Comparison of ENCODE assay signal across 27 cellular contexts in the genomic region with DNA sequence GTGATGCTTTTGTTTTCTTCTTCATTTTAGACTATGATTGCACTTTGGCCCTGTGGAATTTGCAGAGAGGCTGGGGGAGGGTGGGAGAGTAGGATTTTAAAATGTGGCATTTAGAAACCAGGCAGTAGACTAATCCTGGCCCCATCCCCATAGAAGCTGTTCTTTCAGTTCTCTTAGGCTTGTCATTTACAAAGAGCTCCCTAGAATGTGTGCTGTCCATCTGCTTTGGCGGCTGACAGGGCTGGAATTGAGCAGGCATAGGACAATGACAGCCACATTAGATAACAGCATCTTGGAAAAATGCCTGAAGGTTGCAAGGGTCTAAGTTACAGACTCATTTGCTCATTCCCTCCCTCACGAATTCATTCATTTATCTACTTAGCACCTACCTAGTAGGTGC. TPM values are rescaled to one million over a fixed set of nuclear protein-coding genes. Genes with fewer than 3 reads are reported as not detected.
"Had no signal": no experiment of that assay in that cellular context is flagged by ENCODE, and none has a peak within 500 bp of the region (broad histone marks: within the 10 kb centered on the region; RNA-seq: fewer than 3 reads in every experiment).

No MANE protein-coding gene starts in this region.

- H3K9me3 Mint-ChIP-seq: activated CD4-positive, alpha-beta memory T cell treated with anti-CD3 and anti-CD28 coated beads for 36 hours; activated CD4-positive, alpha-beta T cell treated with anti-CD3 and anti-CD28 coated beads, Interleukin-2, amount 10 ng/mL, durations not matched to agents 7 days and 5 days; activated naive CD4-positive, alpha-beta T cell treated with anti-CD3 and anti-CD28 coated beads for 36 hours; activated T-cell treated with anti-CD3 and anti-CD28 coated beads, Interleukin-2, amount 50 U/mL, for 4 hours; T-cell had no signal

- DNase-seq: activated CD4-positive, alpha-beta memory T cell treated with anti-CD3 and anti-CD28 coated beads for 36 hours; activated CD4-positive, alpha-beta T cell treated with anti-CD3 and anti-CD28 coated beads, Interleukin-2, amount 10 ng/mL, durations not matched to agents 7 days and 5 days; activated CD4-positive, CD25-positive, alpha-beta regulatory T cell; activated CD8-positive, alpha-beta memory T cell treated with anti-CD3 and anti-CD28 coated beads for 24 hours; activated effector memory CD4-positive, alpha-beta T cell treated with anti-CD3 and anti-CD28 coated beads, Interleukin-2, amount 50 U/mL, for 16 hours; activated naive CD4-positive, alpha-beta T cell treated with anti-CD3 and anti-CD28 coated beads for 36 hours; activated T-cell treated with anti-CD3 and anti-CD28 coated beads, Interleukin-2, amount 50 U/mL, for 4 hours; caudate nucleus; MV-4-11; NCI-H1092 treated with DMSO at 0.1 percent for 48 hours; NCI-H1417 treated with DMSO at 0.1 percent for 48 hours; NCI-H1694; NCI-H2029; NCI-H345; NCI-H510A; NCI-H69; NK-92 treated with Interleukin-12 subunit alpha and Interleukin-12 subunit beta, amount 100 ng/mL, for 24 hours; OCI-M1; RPMI8226; SHP77; T-cell; T-helper 2 cell had no signal

- H3K4me3 ChIP-seq: MG63 had no signal

- H3K9me3 ChIP-seq: MG63 had no signal

- H3K36me3 ChIP-seq: MG63 had no signal

- H3K4me3 Mint-ChIP-seq: activated CD4-positive, alpha-beta memory T cell treated with anti-CD3 and anti-CD28 coated beads for 36 hours; activated CD4-positive, alpha-beta T cell treated with anti-CD3 and anti-CD28 coated beads, Interleukin-2, amount 10 ng/mL, durations not matched to agents 7 days and 5 days; activated naive CD4-positive, alpha-beta T cell treated with anti-CD3 and anti-CD28 coated beads for 36 hours; activated naive CD8-positive, alpha-beta T cell; activated T-cell treated with anti-CD3 and anti-CD28 coated beads, Interleukin-2, amount 50 U/mL, for 4 hours; T-cell had no signal

- H3K27me3 ChIP-seq: MG63 had no signal

- ATAC-seq: activated T-cell treated with anti-CD3 and anti-CD28 coated beads, Interleukin-2, amount 50 U/mL, for 4 hours; Panc1; T-cell had no signal

- H3K36me3 Mint-ChIP-seq: activated CD4-positive, alpha-beta memory T cell treated with anti-CD3 and anti-CD28 coated beads for 36 hours; activated naive CD8-positive, alpha-beta T cell; T-cell had no signal

- H3K27ac ChIP-seq: VCaP had no signal

- H3K4me1 Mint-ChIP-seq: T-cell had no signal

- H3K27ac Mint-ChIP-seq: activated CD4-positive, alpha-beta memory T cell treated with anti-CD3 and anti-CD28 coated beads for 36 hours; activated CD4-positive, alpha-beta T cell treated with anti-CD3 and anti-CD28 coated beads, Interleukin-2, amount 10 ng/mL, durations not matched to agents 7 days and 5 days; activated naive CD4-positive, alpha-beta T cell treated with anti-CD3 and anti-CD28 coated beads for 36 hours; activated naive CD8-positive, alpha-beta T cell; T-cell had no signal

RNA-seq across cellular contexts. Expression of a gene that starts 9.8 kb away (rescaled TPM):
- total RNA-seq: activated T-cell treated with anti-CD3 and anti-CD28 coated beads, Interleukin-2, amount 50 U/mL, for 4 hours had no signal

RNA-seq across cellular contexts. Expression of a gene that starts 51.1 kb away (rescaled TPM):
- total RNA-seq: SK-MEL-5 had no signal
